ENCODE assay signal across 1 cellular context in the genomic region with DNA sequence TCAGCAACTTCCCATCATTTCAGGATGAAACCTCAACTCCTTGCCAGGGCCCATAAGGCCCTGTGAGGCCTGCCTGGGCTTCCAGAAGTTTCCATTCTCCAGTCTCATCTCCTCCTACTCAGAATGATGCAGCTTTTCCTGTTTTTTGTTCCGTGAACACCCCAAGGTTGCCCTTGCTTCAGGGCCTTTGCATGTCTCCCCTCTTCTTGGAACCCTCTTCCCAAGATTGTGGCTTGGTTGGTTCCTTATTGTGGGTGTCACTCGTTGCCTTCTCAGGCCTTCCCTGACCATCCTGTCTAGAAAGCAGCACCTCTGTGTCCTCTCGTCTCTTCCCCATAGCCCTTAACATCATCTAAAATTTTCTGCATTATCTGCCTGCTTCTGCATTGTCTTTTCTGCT.
TF ChIP-seq lines count a peak whose summit lies in the region.

No MANE protein-coding gene starts in this region.

TF ChIP-seq in SK-N-SH, 30 proteins besides CTCF, POLR2A, EP300 and RAD21 (continued from another document):
- TF ChIP-seq, protein P1, sequence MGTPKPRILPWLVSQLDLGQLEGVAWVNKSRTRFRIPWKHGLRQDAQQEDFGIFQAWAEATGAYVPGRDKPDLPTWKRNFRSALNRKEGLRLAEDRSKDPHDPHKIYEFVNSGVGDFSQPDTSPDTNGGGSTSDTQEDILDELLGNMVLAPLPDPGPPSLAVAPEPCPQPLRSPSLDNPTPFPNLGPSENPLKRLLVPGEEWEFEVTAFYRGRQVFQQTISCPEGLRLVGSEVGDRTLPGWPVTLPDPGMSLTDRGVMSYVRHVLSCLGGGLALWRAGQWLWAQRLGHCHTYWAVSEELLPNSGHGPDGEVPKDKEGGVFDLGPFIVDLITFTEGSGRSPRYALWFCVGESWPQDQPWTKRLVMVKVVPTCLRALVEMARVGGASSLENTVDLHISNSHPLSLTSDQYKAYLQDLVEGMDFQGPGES (IDR thresholded peaks at IDR 0.05; ENCODE audit: low read depth, low read length) = no peak
- no peak for TF ChIP-seq TAF1 (IDR thresholded peaks at IDR 0.05; ENCODE audit: borderline replicate concordance, low read depth, low read length)
- TF ChIP-seq CHD2 (IDR thresholded peaks at IDR 0.05; ENCODE audit: low read length, partially characterized antibody) = no peak
